1 cellular context compared by ENCODE assay signal in genomic region chr3:160665784-160666526, GRCh38.
TF ChIP-seq lines count a peak whose summit lies in the region.

No MANE protein-coding gene starts in this region.

TF ChIP-seq in GM12878, 131 proteins besides CTCF, POLR2A, EP300 and RAD21 (continued from another document and continues in another):
- TF ChIP-seq ZNF687 (IDR thresholded peaks at IDR 0.05) (no peak), MEF2B (IDR thresholded peaks at IDR 0.05; ENCODE audit: partially characterized antibody, poor library complexity, severe bottlenecking) (peak; percentile 30), NKRF (conservative IDR thresholded peaks at IDR 0.05) (no peak), ZBED1 (IDR thresholded peaks at IDR 0.05; ENCODE audit: borderline replicate concordance) (peak; percentile 42; the same call in 1 of the 2 replicates), MTA3 (IDR thresholded peaks at IDR 0.05; ENCODE audit: borderline replicate concordance, low read length) (peak; percentile 74; the same call in 1 of the 2 replicates), NR2C2 (IDR thresholded peaks at IDR 0.05; ENCODE audit: borderline replicate concordance, control insufficient read depth, insufficient read length, low read depth) (no peak), ZNF622 (IDR thresholded peaks at IDR 0.05) (no peak), SMAD1 (IDR thresholded peaks at IDR 0.05; ENCODE audit: low read depth, partially characterized antibody) (no peak), SMC3 (IDR thresholded peaks at IDR 0.05; ENCODE audit: borderline replicate concordance, low read length) (no peak; the same call in 1 of the 2 replicates), NBN (IDR thresholded peaks at IDR 0.05) (0 out of 2 replicates have a peak, but pooled peaks have one; percentile 61), EED (IDR thresholded peaks at IDR 0.05; ENCODE audit: low read depth) (peak; percentile 76), NFIC (IDR thresholded peaks at IDR 0.05; ENCODE audit: low read depth, low read length) (peak; percentile 90), SP1 (IDR thresholded peaks at IDR 0.05; ENCODE audit: low read depth, low read length) (peak; percentile 68), RFX5 (IDR thresholded peaks at IDR 0.05; ENCODE audit: low read depth, low read length) (no peak), RAD51 (IDR thresholded peaks at IDR 0.05) (no peak), RB1 (IDR thresholded peaks at IDR 0.05; ENCODE audit: borderline replicate concordance) (no peak), SRF (IDR thresholded peaks at IDR 0.05; ENCODE audit: low read depth in 2 of 2, low read length in 2 of 2) (no peak), ATF3 (IDR thresholded peaks at IDR 0.05; ENCODE audit: borderline replicate concordance, extremely low read depth, low read depth, low read length) (no peak), USF1 (IDR thresholded peaks at IDR 0.05; ENCODE audit: borderline replicate concordance, extremely low read length, insufficient read depth, low read depth, low read length) (no peak), TARDBP (IDR thresholded peaks at IDR 0.05; ENCODE audit: borderline replicate concordance) (no peak), SUZ12 (IDR thresholded peaks at IDR 0.05; ENCODE audit: unreplicated experiment) (no peak), MYB (IDR thresholded peaks at IDR 0.05; ENCODE audit: borderline replicate concordance, low read depth, low read length) (no peak), USF2 (IDR thresholded peaks at IDR 0.05; ENCODE audit: borderline replicate concordance, low read depth, low read length) (no peak), KDM1A (IDR thresholded peaks at IDR 0.05; ENCODE audit: borderline replicate concordance) (no peak), CEBPZ (IDR thresholded peaks at IDR 0.05; ENCODE audit: low read depth, low read length) (no peak), BRCA1 (IDR thresholded peaks at IDR 0.05; ENCODE audit: low read depth, low read length) (no peak), PAX5 (IDR thresholded peaks at IDR 0.05; ENCODE audit: borderline replicate concordance, low read depth, low read length) (peak; percentile 81; the same call in 1 of the 2 replicates), PML (IDR thresholded peaks at IDR 0.05; ENCODE audit: low read length) (0 out of 2 replicates have a peak, but pooled peaks have one; percentile 33), POU2F2 (IDR thresholded peaks at IDR 0.05; ENCODE audit: borderline replicate concordance, low read depth, low read length) (peak; percentile 99), MTA2 (IDR thresholded peaks at IDR 0.05; ENCODE audit: low read depth) (peak; percentile 86), ZNF24 (IDR thresholded peaks at IDR 0.05) (no peak), JUND (IDR thresholded peaks at IDR 0.05; ENCODE audit: low read depth, low read length) (no peak), MXI1 (IDR thresholded peaks at IDR 0.05; ENCODE audit: low read depth, low read length) (no peak), CHD1 (IDR thresholded peaks at IDR 0.05; ENCODE audit: low read depth, low read length) (no peak), BMI1 (IDR thresholded peaks at IDR 0.05; ENCODE audit: borderline replicate concordance) (no peak), ZBTB11 (CRISPR knock-in tag; IDR thresholded peaks at IDR 0.05) (no peak), PBX3 (IDR thresholded peaks at IDR 0.05; ENCODE audit: insufficient replicate concordance, low read depth, low read length) (no peak), BCL11A (IDR thresholded peaks at IDR 0.05; ENCODE audit: low read depth, low read length) (peak; percentile 87), CHD2 (IDR thresholded peaks at IDR 0.05; ENCODE audit: borderline replicate concordance, low read depth, low read length) (peak; percentile 82), RELB (IDR thresholded peaks at IDR 0.05; ENCODE audit: low read depth) (peak; percentile 89), TAF1 (IDR thresholded peaks at IDR 0.05; ENCODE audit: borderline replicate concordance, low read depth, low read length) (no peak), MAX (IDR thresholded peaks at IDR 0.05; ENCODE audit: low read depth, low read length) (no peak), MEF2A (IDR thresholded peaks at IDR 0.05; ENCODE audit: insufficient read depth, low read depth, low read length) (peak; percentile 77), HDAC2 (IDR thresholded peaks at IDR 0.05) (no peak)
